ENCODE assay signal across 8 cellular contexts in the genomic region with DNA sequence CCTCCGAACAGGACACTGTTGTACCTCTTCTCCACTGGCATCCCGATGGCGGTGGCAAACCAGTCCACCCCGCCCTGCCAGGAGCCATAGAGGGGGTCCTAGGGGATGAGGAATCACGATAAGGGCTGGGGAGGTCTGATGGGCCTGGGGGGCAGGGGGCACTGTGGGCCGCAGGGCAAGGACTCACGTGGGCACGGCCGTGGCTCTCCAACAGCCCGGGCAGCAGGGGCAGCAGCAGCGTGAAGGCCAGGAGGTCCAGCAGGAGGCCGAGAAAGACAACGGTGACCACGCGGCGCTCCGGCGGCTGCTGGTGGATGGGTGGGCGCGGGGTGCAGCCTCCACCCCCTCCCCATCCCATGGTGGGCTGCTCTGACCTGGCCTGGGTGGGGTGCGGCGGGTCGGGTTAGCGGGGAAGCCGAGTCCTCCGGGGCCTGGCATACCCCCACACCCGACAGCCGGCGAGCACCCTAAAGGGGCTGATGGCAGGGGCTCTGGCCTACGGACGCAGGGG. TPM values are rescaled to one million over a fixed set of nuclear protein-coding genes. Genes with fewer than 3 reads are reported as not detected.
DNase-seq lines count a peak whose midpoint lies in the region; ATAC-seq and TF ChIP-seq lines count a peak whose summit lies in the region.

No MANE protein-coding gene starts in this region.

- no peak for DNase-seq in activated CD4-positive, alpha-beta T cell treated with anti-CD3 and anti-CD28 coated beads for 36 hours
- DNase-seq in activated CD4-positive, alpha-beta T cell treated with anti-CD3 and anti-CD28 coated beads, Interleukin-2, amount 50 U/mL, for 48 hours = no peak
- no peak for DNase-seq in brain microvascular endothelial cell
- no peak for DNase-seq in lower leg skin (ENCODE audit: low spot score in 2 of 2)
- DNase-seq in tibial artery = peak in 1 of 2 donors; percentile 31
- no peak for DNase-seq in stimulated activated CD4-positive, alpha-beta T cell treated with anti-CD3 and anti-CD28 coated beads, Interleukin-12 subunit alpha, Interleukin-12 subunit beta, amount 100 ng/mL, for 4 hours
- no peak for DNase-seq in activated CD4-positive, alpha-beta T cell treated with anti-CD3 and anti-CD28 coated beads for 1 hour
- DNase-seq in NCI-H128 (lab: John Stamatoyannopoulos, UW; ENCODE audit: unreplicated experiment) = no peak

- H3K36me3 Mint-ChIP-seq in activated CD4-positive, alpha-beta T cell treated with anti-CD3 and anti-CD28 coated beads for 36 hours (ENCODE audit: low read depth) = peaks cover 63% of the 10 kb centered on the region

- no peak for ATAC-seq in activated CD4-positive, alpha-beta T cell treated with anti-CD3 and anti-CD28 coated beads for 36 hours

- 32 to 36% methylated on average over 18 of the region's 31 CpGs for WGBS in lower leg skin, 2 donors

- CTCF ChIA-PET in activated CD4-positive, alpha-beta T cell treated with anti-CD3 and anti-CD28 coated beads for 36 hours (lab: Charles Lee) = interaction anchor here (1.1 kb wide), 1 partner anchor 10 kb away, joined by 3 read pairs; no protein-coding TSS in a partner anchor

- peak overlapping the region; percentile 96 for H3K27ac Mint-ChIP-seq in activated CD4-positive, alpha-beta T cell treated with anti-CD3 and anti-CD28 coated beads for 36 hours

- no peak for TF ChIP-seq POLR2A in lower leg skin (IDR thresholded peaks at IDR 0.05)

- H3K9me3 ChIP-seq in tibial artery = no peaks in the 10 kb centered on the region

- in situ Hi-C loops in brain microvascular endothelial cell (cut with HindIII; ENCODE audit: low pct_ligation_motif_present, low sequenced_read_pairs) = no loop called here

- POLR2A ChIA-PET in activated CD4-positive, alpha-beta T cell treated with anti-CD3 and anti-CD28 coated beads for 36 hours (lab: Charles Lee) = no interaction called here

- H3K9me3 Mint-ChIP-seq in activated CD4-positive, alpha-beta T cell treated with anti-CD3 and anti-CD28 coated beads for 36 hours (ENCODE audit: low read depth) = no peaks in the 10 kb centered on the region

- H3K4me1 Mint-ChIP-seq in activated CD4-positive, alpha-beta T cell treated with anti-CD3 and anti-CD28 coated beads for 36 hours = peaks cover 42% of the 10 kb centered on the region

- TF ChIP-seq CTCF in brain microvascular endothelial cell (IDR thresholded peaks at IDR 0.05; ENCODE audit: low read depth, low read length, missing control alignments) (peak; percentile 5), lower leg skin (IDR thresholded peaks at IDR 0.05) (no peak), tibial artery (IDR thresholded peaks at IDR 0.05) (no peak)

- H3K27ac ChIP-seq in brain microvascular endothelial cell (peak overlapping the region; percentile 57), tibial artery (peak overlapping the region; percentile 82 to 92)

- H3K4me1 ChIP-seq in tibial artery = peaks cover 0 to 53% (median 28%) of the 10 kb centered on the region in 4 donors

- intact Hi-C loops in activated CD4-positive, alpha-beta T cell treated with anti-CD3 and anti-CD28 coated beads for 36 hours (cut with DNase I, micrococcal nuclease) = loop anchor here in 1 of 2 experiments (1.0 to 10.0 kb wide), 6 partner anchors 30 to 1021 kb away; a partner anchor contains a TSS
- intact Hi-C loops in lower leg skin (cut with DNase I; ENCODE audit: low total_unique reads) (no loop called here), tibial artery (cut with DNase I; ENCODE audit: low total_unique reads) (loop anchor here (10.0 kb wide), 2 partner anchors 169 to 1959 kb away; a partner anchor contains a TSS)

- H3K27me3 Mint-ChIP-seq in activated CD4-positive, alpha-beta T cell treated with anti-CD3 and anti-CD28 coated beads for 36 hours = no peaks in the 10 kb centered on the region

- peak overlapping the region; percentile 95 for H3K4me3 Mint-ChIP-seq in activated CD4-positive, alpha-beta T cell treated with anti-CD3 and anti-CD28 coated beads for 36 hours

- peaks cover 46% of the 10 kb centered on the region for H3K36me3 ChIP-seq in brain microvascular endothelial cell (replicated peaks)
- H3K36me3 ChIP-seq in tibial artery = peaks cover 9 to 59% (median 45%) of the 10 kb centered on the region in 3 donors

- no peaks in the 10 kb centered on the region for H3K27me3 ChIP-seq in brain microvascular endothelial cell (replicated peaks)
- no peaks in the 10 kb centered on the region for H3K27me3 ChIP-seq in tibial artery

- H3K4me3 ChIP-seq in brain microvascular endothelial cell (ENCODE audit: low read depth, low read length) (peak overlapping the region; percentile 85), lower leg skin (ENCODE audit: low read depth, poor library complexity, severe bottlenecking) (peak overlapping the region; percentile 24), tibial artery (peak overlapping the region; percentile 80 to 97)

RNA-seq across cellular contexts. Expression of a gene that starts 29.6 kb away (rescaled TPM):
- 100 to 1,000 TPM in 1 of 2 experiments, 10 to 100 TPM in 1; 86.8 to 106 TPM for total RNA-seq in activated CD4-positive, alpha-beta T cell treated with anti-CD3 and anti-CD28 coated beads for 36 hours
- 10 to 100 TPM; 21.2 to 33.1 (median 23.0) TPM for total RNA-seq in lower leg skin

RNA-seq across cellular contexts. Expression of a gene that starts 29.8 kb away (rescaled TPM):
- total RNA-seq in activated CD4-positive, alpha-beta T cell treated with anti-CD3 and anti-CD28 coated beads for 36 hours = 1 to 10 TPM; 2.4 to 2.5 TPM
- 10 to 100 TPM in 1 of 4 donors, 1 to 10 TPM in 3; 4.2 to 10.5 (median 4.7) TPM for total RNA-seq in lower leg skin

Comparison
In these comparisons a context has a peak if more than half of its experiments do, and no peak if none do; other contexts are left out.
1. H3K4me3 ChIP-seq: peak in every context shown above with its lines; median percentile 88 in tibial artery; 85 in brain microvascular endothelial cell; 24 in lower leg skin.